ENCODE assay signal across 10 cellular contexts in genomic region chr9:13278023-13278367, GRCh38. TPM values are rescaled to one million over a fixed set of nuclear protein-coding genes. Genes with fewer than 3 reads are reported as not detected.
DNase-seq lines count a peak whose midpoint lies in the region; ATAC-seq and TF ChIP-seq lines count a peak whose summit lies in the region.
"Had no signal": no experiment of that assay in that cellular context is flagged by ENCODE, and none has a peak within 500 bp of the region (broad histone marks: within the 10 kb centered on the region; RNA-seq: fewer than 3 reads in every experiment).

No MANE protein-coding gene starts in this region.

- H3K27ac Mint-ChIP-seq in immature natural killer cell: no peak overlapping the region
- H3K27ac Mint-ChIP-seq: T-helper 1 cell treated with Interleukin-12 subunit alpha and Interleukin-12 subunit beta and Interleukin-4 antibody, amounts not matched to agents 30 μg/mL and 1 μg/mL, for 36 hours had no signal

- H3K27ac ChIP-seq in cardiac muscle cell (peak overlapping the region; percentile 78), muscle layer of colon (ENCODE audit: low read depth, low read length) (peak overlapping the region; percentile 87), uterus (peak overlapping the region; percentile 96 to 98)

- H3K9me3 ChIP-seq in cardiac muscle cell (ENCODE audit: low read depth) (no peaks in the 10 kb centered on the region), endocrine pancreas (ENCODE audit: control insufficient read depth, low read length) (no peaks in the 10 kb centered on the region), muscle layer of colon (ENCODE audit: low read length) (no peaks in the 10 kb centered on the region), uterus (no peaks in the 10 kb centered on the region)

- H3K4me3 ChIP-seq in cardiac muscle cell (peak overlapping the region; percentile 82), endocrine pancreas (ENCODE audit: control insufficient read depth, insufficient read depth, low read length) (peak overlapping the region; percentile 50), muscle layer of colon (ENCODE audit: low read depth in 1 of 2, low read length in 2 of 2) (peak overlapping the region; percentile 71 to 72), uterus (peak overlapping the region; percentile 63 to 81)

- H3K36me3 ChIP-seq in cardiac muscle cell (no peaks in the 10 kb centered on the region), endocrine pancreas (ENCODE audit: control insufficient read depth, insufficient read depth, low read length) (no peaks in the 10 kb centered on the region), muscle layer of colon (ENCODE audit: insufficient read depth, low read length) (no peaks in the 10 kb centered on the region), uterus (no peaks in the 10 kb centered on the region)

- H3K27me3 Mint-ChIP-seq in immature natural killer cell (ENCODE audit: low read depth in 3 of 3): peaks cover 2 to 12% (median 5%) of the 10 kb centered on the region in 3 donors

- H3K4me1 Mint-ChIP-seq in immature natural killer cell: no peaks in the 10 kb centered on the region

- peaks cover 13% of the 10 kb centered on the region for H3K4me1 ChIP-seq in cardiac muscle cell (ENCODE audit: low read depth)
- no peaks in the 10 kb centered on the region for H3K4me1 ChIP-seq in endocrine pancreas (ENCODE audit: control insufficient read depth, insufficient read depth, low read length)
- H3K4me1 ChIP-seq in muscle layer of colon (ENCODE audit: insufficient read depth, low read length): peaks cover 35% of the 10 kb centered on the region
- H3K4me1 ChIP-seq in uterus: peaks cover 3 to 6% of the 10 kb centered on the region in 2 donors

- no peak for TF ChIP-seq CTCF in cardiac muscle cell (IDR thresholded peaks at IDR 0.05; ENCODE audit: low read depth, low read length)
- no peak for TF ChIP-seq CTCF in uterus (IDR thresholded peaks at IDR 0.05)

- H3K36me3 Mint-ChIP-seq in immature natural killer cell: no peaks in the 10 kb centered on the region

- intact Hi-C loops in Right ventricle myocardium inferior (cut with DNase I): loop anchor here (5.0 kb wide), 1 partner anchor 41 kb away; no protein-coding TSS in a partner anchor
- intact Hi-C loops in uterus (cut with DNase I; ENCODE audit: low total_unique reads): no loop called here

- peak overlapping the region; percentile 55 for H3K9ac ChIP-seq in endocrine pancreas (ENCODE audit: control insufficient read depth, insufficient read depth, low read length)
- peak overlapping the region; percentile 51 for H3K9ac ChIP-seq in muscle layer of colon (ENCODE audit: low read length)

- peak in 1 of 2 donors; percentile 71 for DNase-seq in cardiac muscle cell (ENCODE audit: low read depth in 1 of 2, low spot score in 1 of 2)
- DNase-seq in Right ventricle myocardium inferior (ENCODE audit: missing footprints): no peak
- no peak for DNase-seq in uterus
- no peak for DNase-seq in ureter (ENCODE audit: low spot score)
- DNase-seq in DMS153 treated with DMSO at 0.1 percent for 48 hours (lab: John Stamatoyannopoulos, UW; ENCODE audit: unreplicated experiment): no peak
- no peak for DNase-seq in immature natural killer cell
- DNase-seq: central memory CD4-positive, alpha-beta T cell had no signal

- H3K27me3 ChIP-seq in cardiac muscle cell: no peaks in the 10 kb centered on the region
- H3K27me3 ChIP-seq in endocrine pancreas (ENCODE audit: control insufficient read depth, insufficient read depth, low read length): no peaks in the 10 kb centered on the region
- H3K27me3 ChIP-seq in muscle layer of colon (ENCODE audit: control insufficient read depth in 1 of 2, insufficient read depth in 2 of 2, low read length in 2 of 2): no peaks in the 10 kb centered on the region
- H3K27me3 ChIP-seq in uterus: no peaks in the 10 kb centered on the region

- no peak for ATAC-seq in Right ventricle myocardium inferior

- H3K9me3 Mint-ChIP-seq in immature natural killer cell: peaks cover 7 to 35% (median 14%) of the 10 kb centered on the region in 6 donors

- no peak overlapping the region for H3K4me3 Mint-ChIP-seq in immature natural killer cell
- H3K4me3 Mint-ChIP-seq: T-helper 1 cell treated with Interleukin-12 subunit alpha and Interleukin-12 subunit beta and Interleukin-4 antibody, amounts not matched to agents 30 μg/mL and 1 μg/mL, for 36 hours had no signal

- TF ChIP-seq POLR2A in uterus (IDR thresholded peaks at IDR 0.05): no peak

RNA-seq across cellular contexts. Expression of gene MPDZ, which starts 1.5 kb away (rescaled TPM):
- total RNA-seq in cardiac muscle cell: 50.6 and 83.1 TPM in 2 replicates
- 31.3 and 34.0 TPM in 2 replicates for polyA plus RNA-seq in cardiac muscle cell
- 62.6 TPM for total RNA-seq in Right ventricle myocardium inferior
- total RNA-seq in uterus: 10 to 100 TPM; 52.9 to 84.6 (median 78.5) TPM
- total RNA-seq in ureter: 27.6 TPM
- polyA plus RNA-seq in immature natural killer cell: not detected
